ENCODE assay signal across 12 cellular contexts in the genomic region with DNA sequence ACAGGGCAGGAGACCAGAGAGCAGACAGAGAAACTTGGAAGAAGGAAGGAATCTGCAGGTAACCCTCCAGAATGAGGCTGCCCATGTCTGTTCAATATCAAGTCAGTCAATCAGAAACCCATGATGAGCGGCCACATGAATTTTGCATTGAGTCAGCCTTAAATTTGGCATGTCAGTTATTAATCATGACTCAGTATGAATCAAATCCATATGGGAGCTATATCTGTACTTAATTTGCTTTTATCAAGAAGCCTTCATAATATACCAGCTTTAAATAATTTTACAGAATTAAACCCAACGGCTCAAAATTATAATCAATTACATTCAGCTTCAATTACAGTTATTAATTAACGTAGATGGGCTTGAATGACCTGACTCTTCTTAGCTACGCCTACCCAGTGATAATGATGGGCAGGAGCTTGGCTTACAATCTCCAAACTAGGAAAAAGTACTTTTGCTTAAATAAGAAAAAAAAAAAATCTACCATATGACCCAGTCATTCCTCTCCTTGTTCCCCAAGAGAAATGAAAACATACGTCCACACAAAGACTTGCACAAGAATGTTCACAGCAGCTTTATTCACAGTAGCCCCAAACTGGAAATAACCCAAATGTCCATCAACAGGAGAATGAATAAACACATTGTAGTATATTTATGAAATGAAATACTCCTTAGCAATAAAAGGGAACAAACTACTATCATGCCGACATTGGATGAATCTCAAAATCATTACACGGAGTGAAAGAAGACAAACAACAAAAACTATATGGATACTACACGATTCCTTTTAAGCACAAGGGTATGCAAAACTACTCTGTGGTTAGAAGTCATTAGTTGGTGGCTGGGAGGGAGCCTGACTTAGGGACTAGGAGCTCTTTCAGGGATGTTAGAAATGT. TPM values are rescaled to one million over a fixed set of nuclear protein-coding genes. Genes with fewer than 3 reads are reported as not detected.
A peak's percentile ranks its signal among the peaks of the same experiment; 100 is the strongest.
DNase-seq lines count a peak whose midpoint lies in the region; ATAC-seq and TF ChIP-seq lines count a peak whose summit lies in the region.
"Had no signal": no experiment of that assay in that cellular context is flagged by ENCODE, and none has a peak within 500 bp of the region (broad histone marks: within the 10 kb centered on the region; RNA-seq: fewer than 3 reads in every experiment).

No MANE protein-coding gene starts in this region.

- no peaks in the 10 kb centered on the region for H3K9me3 ChIP-seq in fibroblast of lung (ENCODE audit: control insufficient read depth, insufficient read depth, low read depth, low read length)

- ATAC-seq in SK-N-SH treated with all-trans-retinoic acid at 6 μM for 48 hours (peak; percentile 70), HG03025 (IDR thresholded peaks at IDR 0.05; ENCODE audit: low FRiP score, unreplicated experiment) (no peak), GM21825 (IDR thresholded peaks at IDR 0.05; ENCODE audit: unreplicated experiment) (no peak)
- ATAC-seq: stimulated activated memory B cell treated with anti-CD40 and anti-IgM and Interleukin-4, amounts not matched to agents 10 μg/mL and 1 μg/mL and 100 μg/mL, for 72 hours had no signal

- no peak overlapping the region for H3K9ac ChIP-seq in fibroblast of lung (ENCODE audit: insufficient read depth, low read length)

- peak; percentile 56 for DNase-seq in ELR (ENCODE audit: low read depth)
- peak; percentile 67 to 99 for DNase-seq in fibroblast of lung (ENCODE audit: low read depth in 2 of 2)
- peak; percentile 89 for DNase-seq in pons (ENCODE audit: low spot score)
- DNase-seq in activated CD8-positive, alpha-beta memory T cell treated with anti-CD3 and anti-CD28 coated beads for 24 hours, result no peak
- DNase-seq in activated T-cell treated with anti-CD3 and anti-CD28 coated beads, Interleukin-2, amount 50 U/mL, for 48 hours, result no peak
- DNase-seq: activated CD4-positive, alpha-beta T cell treated with anti-CD3 and anti-CD28 coated beads, Interleukin-2, amount 10 ng/mL, durations not matched to agents 24 days and 14 days; activated gamma-delta T cell; stimulated activated CD4-positive, alpha-beta T cell treated with anti-CD3 and anti-CD28 coated beads, Interleukin-2, amount 100 ng/mL, for 24 hours had no signal

- H3K27ac ChIP-seq in fibroblast of lung (ENCODE audit: insufficient read depth, low read length), result peak overlapping the region; percentile 44

- H3K4me3 ChIP-seq in fibroblast of lung (replicated peaks in 1 of 4; ENCODE audit: control extremely low read depth in 1 of 4, insufficient read depth in 1 of 4, low read depth in 3 of 4, low read length in 4 of 4), result peak overlapping the region in 1 of 4 experiments; percentile 0

- no peaks in the 10 kb centered on the region for H3K27me3 ChIP-seq in fibroblast of lung (ENCODE audit: control insufficient read depth, insufficient read depth, low read length)

- H4K20me1 ChIP-seq in fibroblast of lung (ENCODE audit: control insufficient read depth, extremely low read depth, insufficient read depth, low read length), result no peaks in the 10 kb centered on the region

- H3K4me1 ChIP-seq in fibroblast of lung (ENCODE audit: control insufficient read depth, extremely low read depth, insufficient read depth, low read length), result peaks cover 5% of the 10 kb centered on the region

- H3K79me2 ChIP-seq in fibroblast of lung (ENCODE audit: control insufficient read depth, insufficient read depth, low read length), result no peaks in the 10 kb centered on the region

- H3K36me3 ChIP-seq in fibroblast of lung (ENCODE audit: control insufficient read depth, insufficient read depth, low read length), result no peaks in the 10 kb centered on the region

- TF ChIP-seq CTCF in fibroblast of lung (conservative IDR thresholded peaks at IDR 0.05 in 1 of 2, IDR thresholded peaks at IDR 0.05 in 1 of 2; ENCODE audit: low read depth in 1 of 2, low read length in 2 of 2), result no peak

- H2AFZ ChIP-seq in fibroblast of lung (ENCODE audit: low read length), result no peak overlapping the region

- peak overlapping the region; percentile 67 for H3K4me2 ChIP-seq in fibroblast of lung (ENCODE audit: extremely low read depth, insufficient read depth, low read length)

TF ChIP-seq in SK-N-SH treated with all-trans-retinoic acid at 6 μM for 48 hours, 23 proteins besides CTCF, POLR2A, EP300 and RAD21 (continues in another document):
- no peak for TF ChIP-seq PPARA (CRISPR knock-in tag; IDR thresholded peaks at IDR 0.05; ENCODE audit: borderline replicate concordance)
- no peak for TF ChIP-seq ZNF70 (CRISPR knock-in tag; IDR thresholded peaks at IDR 0.05)
- TF ChIP-seq, protein P1, sequence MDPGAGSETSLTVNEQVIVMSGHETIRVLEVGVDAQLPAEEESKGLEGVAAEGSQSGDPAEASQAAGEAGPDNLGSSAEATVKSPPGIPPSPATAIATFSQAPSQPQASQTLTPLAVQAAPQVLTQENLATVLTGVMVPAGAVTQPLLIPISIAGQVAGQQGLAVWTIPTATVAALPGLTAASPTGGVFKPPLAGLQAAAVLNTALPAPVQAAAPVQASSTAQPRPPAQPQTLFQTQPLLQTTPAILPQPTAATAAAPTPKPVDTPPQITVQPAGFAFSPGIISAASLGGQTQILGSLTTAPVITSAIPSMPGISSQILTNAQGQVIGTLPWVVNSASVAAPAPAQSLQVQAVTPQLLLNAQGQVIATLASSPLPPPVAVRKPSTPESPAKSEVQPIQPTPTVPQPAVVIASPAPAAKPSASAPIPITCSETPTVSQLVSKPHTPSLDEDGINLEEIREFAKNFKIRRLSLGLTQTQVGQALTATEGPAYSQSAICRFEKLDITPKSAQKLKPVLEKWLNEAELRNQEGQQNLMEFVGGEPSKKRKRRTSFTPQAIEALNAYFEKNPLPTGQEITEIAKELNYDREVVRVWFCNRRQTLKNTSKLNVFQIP (CRISPR knock-in tag; IDR thresholded peaks at IDR 0.05; ENCODE audit: borderline replicate concordance, low read depth), result no peak; the same call in 1 of the 2 replicates
- TF ChIP-seq ZC3H10 (CRISPR knock-in tag; IDR thresholded peaks at IDR 0.05), result no peak
- TF ChIP-seq OSR1 (CRISPR knock-in tag; IDR thresholded peaks at IDR 0.05), result no peak
- no peak; the same call in 1 of the 2 replicates for TF ChIP-seq ZFP3 (CRISPR knock-in tag; IDR thresholded peaks at IDR 0.05)
- TF ChIP-seq ESRRG (CRISPR knock-in tag; IDR thresholded peaks at IDR 0.05), result no peak
- no peak for TF ChIP-seq ZNF565 (CRISPR knock-in tag; conservative IDR thresholded peaks at IDR 0.05; ENCODE audit: low read depth)
- TF ChIP-seq GLIS3 (CRISPR knock-in tag; IDR thresholded peaks at IDR 0.05), result no peak
- TF ChIP-seq ISL1 (CRISPR knock-in tag; IDR thresholded peaks at IDR 0.05), result peak; percentile 78
- no peak for TF ChIP-seq RARB (CRISPR knock-in tag; IDR thresholded peaks at IDR 0.05)
- TF ChIP-seq, protein P2, sequence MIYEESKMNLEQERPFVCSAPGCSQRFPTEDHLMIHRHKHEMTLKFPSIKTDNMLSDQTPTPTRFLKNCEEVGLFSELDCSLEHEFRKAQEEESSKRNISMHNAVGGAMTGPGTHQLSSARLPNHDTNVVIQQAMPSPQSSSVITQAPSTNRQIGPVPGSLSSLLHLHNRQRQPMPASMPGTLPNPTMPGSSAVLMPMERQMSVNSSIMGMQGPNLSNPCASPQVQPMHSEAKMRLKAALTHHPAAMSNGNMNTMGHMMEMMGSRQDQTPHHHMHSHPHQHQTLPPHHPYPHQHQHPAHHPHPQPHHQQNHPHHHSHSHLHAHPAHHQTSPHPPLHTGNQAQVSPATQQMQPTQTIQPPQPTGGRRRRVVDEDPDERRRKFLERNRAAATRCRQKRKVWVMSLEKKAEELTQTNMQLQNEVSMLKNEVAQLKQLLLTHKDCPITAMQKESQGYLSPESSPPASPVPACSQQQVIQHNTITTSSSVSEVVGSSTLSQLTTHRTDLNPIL (CRISPR knock-in tag; IDR thresholded peaks at IDR 0.05; ENCODE audit: low read depth), result no peak; the same call in 1 of the 2 replicates
- peak; percentile 41 for TF ChIP-seq TCF4 (CRISPR knock-in tag; IDR thresholded peaks at IDR 0.05; ENCODE audit: borderline replicate concordance)
- TF ChIP-seq BACH2 (CRISPR knock-in tag; IDR thresholded peaks at IDR 0.05; ENCODE audit: borderline replicate concordance), result no peak
- TF ChIP-seq, protein P3, sequence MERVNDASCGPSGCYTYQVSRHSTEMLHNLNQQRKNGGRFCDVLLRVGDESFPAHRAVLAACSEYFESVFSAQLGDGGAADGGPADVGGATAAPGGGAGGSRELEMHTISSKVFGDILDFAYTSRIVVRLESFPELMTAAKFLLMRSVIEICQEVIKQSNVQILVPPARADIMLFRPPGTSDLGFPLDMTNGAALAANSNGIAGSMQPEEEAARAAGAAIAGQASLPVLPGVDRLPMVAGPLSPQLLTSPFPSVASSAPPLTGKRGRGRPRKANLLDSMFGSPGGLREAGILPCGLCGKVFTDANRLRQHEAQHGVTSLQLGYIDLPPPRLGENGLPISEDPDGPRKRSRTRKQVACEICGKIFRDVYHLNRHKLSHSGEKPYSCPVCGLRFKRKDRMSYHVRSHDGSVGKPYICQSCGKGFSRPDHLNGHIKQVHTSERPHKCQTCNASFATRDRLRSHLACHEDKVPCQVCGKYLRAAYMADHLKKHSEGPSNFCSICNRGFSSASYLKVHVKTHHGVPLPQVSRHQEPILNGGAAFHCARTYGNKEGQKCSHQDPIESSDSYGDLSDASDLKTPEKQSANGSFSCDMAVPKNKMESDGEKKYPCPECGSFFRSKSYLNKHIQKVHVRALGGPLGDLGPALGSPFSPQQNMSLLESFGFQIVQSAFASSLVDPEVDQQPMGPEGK (CRISPR knock-in tag; IDR thresholded peaks at IDR 0.05; ENCODE audit: borderline replicate concordance), result 0 out of 2 replicates have a peak, but pooled peaks have one; percentile 59
- TF ChIP-seq CSDC2 (CRISPR knock-in tag; IDR thresholded peaks at IDR 0.05), result no peak
- TF ChIP-seq TOX (CRISPR knock-in tag; IDR thresholded peaks at IDR 0.05; ENCODE audit: borderline replicate concordance), result 0 out of 2 replicates have a peak, but pooled peaks have one; percentile 9
- TF ChIP-seq ZFP30 (CRISPR knock-in tag; IDR thresholded peaks at IDR 0.05), result no peak
- TF ChIP-seq ARNTL (CRISPR knock-in tag; IDR thresholded peaks at IDR 0.05; ENCODE audit: borderline replicate concordance, low read depth), result no peak

RNA-seq across cellular contexts. Expression of a gene that starts 48.6 kb away (rescaled TPM):
- 21.1 and 27.4 TPM in 2 replicates for total RNA-seq in fibroblast of lung
- 12.7 and 13.2 TPM in 2 replicates for polyA plus RNA-seq in fibroblast of lung
- 14.8 and 17.0 TPM in 2 replicates for polyA plus RNA-seq in fibroblast of lung (2012)
- polyA minus RNA-seq in fibroblast of lung (ENCODE audit: low replicate concordance), result 43.5 and 78.8 TPM in 2 replicates

Comparison
In these comparisons a context has a peak if more than half of its experiments do, and no peak if none do; other contexts are left out.
1. DNase-seq: peak in ELR (single experiment), fibroblast of lung (2 of 2) and pons (single experiment); none in activated CD8-positive, alpha-beta memory T cell treated with anti-CD3 and anti-CD28 coated beads for 24 hours (single experiment) and activated T-cell treated with anti-CD3 and anti-CD28 coated beads, Interleukin-2, amount 50 U/mL, for 48 hours (0 of 2).